Comparison of ENCODE assay signal across 19 cellular contexts in genomic region chr5:174292348-174292747, GRCh38.
"Had no signal": no experiment of that assay in that cellular context is flagged by ENCODE, and none has a peak within 500 bp of the region (broad histone marks: within the 10 kb centered on the region; RNA-seq: fewer than 3 reads in every experiment).

No MANE protein-coding gene starts in this region.

- H3K4me2 ChIP-seq: neural progenitor cell had no signal

- H3K36me3 Mint-ChIP-seq: activated naive CD4-positive, alpha-beta T cell treated with anti-CD3 and anti-CD28 coated beads, Interleukin-2, amount 10 ng/mL, durations not matched to agents 7 days and 5 days; immature natural killer cell; neural progenitor cell had no signal

- H3K27ac ChIP-seq: adrenal gland, esophagus squamous epithelium, neural progenitor cell, prostate gland, right atrium auricular region, upper lobe of right lung had no signal

- H3K27ac Mint-ChIP-seq: activated CD4-positive, alpha-beta T cell treated with anti-CD3 and anti-CD28 coated beads, Interleukin-2, amount 10 ng/mL, durations not matched to agents 7 days and 5 days; activated naive CD4-positive, alpha-beta T cell treated with anti-CD3 and anti-CD28 coated beads, Interleukin-2, amount 10 ng/mL, durations not matched to agents 7 days and 5 days; immature natural killer cell; naive thymus-derived CD4-positive, alpha-beta T cell; neural progenitor cell had no signal

- H3K9me3 Mint-ChIP-seq: activated CD4-positive, alpha-beta T cell treated with anti-CD3 and anti-CD28 coated beads, Interleukin-2, amount 10 ng/mL, durations not matched to agents 7 days and 5 days had no signal

- DNase-seq: activated CD4-positive, alpha-beta T cell treated with anti-CD3 and anti-CD28 coated beads, Interleukin-2, amount 10 ng/mL, durations not matched to agents 7 days and 5 days; activated CD8-positive, alpha-beta memory T cell treated with anti-CD3 and anti-CD28 coated beads, Interleukin-2, amount 50 U/mL, for 4 hours; activated effector memory CD4-positive, alpha-beta T cell treated with Interleukin-2 at 50 U/mL for 16 hours; activated naive CD4-positive, alpha-beta T cell treated with anti-CD3 and anti-CD28 coated beads, Interleukin-2, amount 10 ng/mL, durations not matched to agents 7 days and 5 days; activated T-cell treated with anti-CD3 and anti-CD28 coated beads, Interleukin-2, amount 50 U/mL, for 4 hours; adrenal gland; effector CD8-positive, alpha-beta T cell; esophagus squamous epithelium; immature natural killer cell; mesenchymal stem cell; naive thymus-derived CD4-positive, alpha-beta T cell; stimulated activated CD4-positive, alpha-beta T cell treated with anti-CD3 and anti-CD28 coated beads, Interleukin-12 subunit alpha, Interleukin-12 subunit beta, amount 100 ng/mL, for 4 hours; stimulated activated CD4-positive, alpha-beta T cell treated with anti-CD3 and anti-CD28 coated beads, Interleukin-1b, Interleukin-23, amount 100 ng/mL, for 48 hours; stimulated activated CD8-positive, alpha-beta memory T cell treated with anti-CD3 and anti-CD28 coated beads, Interleukin-4, amount 100 ng/mL, for 48 hours; stimulated activated naive CD4-positive, alpha-beta T cell; upper lobe of right lung had no signal

- H3K4me3 Mint-ChIP-seq: activated CD4-positive, alpha-beta T cell treated with anti-CD3 and anti-CD28 coated beads, Interleukin-2, amount 10 ng/mL, durations not matched to agents 7 days and 5 days; activated naive CD4-positive, alpha-beta T cell treated with anti-CD3 and anti-CD28 coated beads, Interleukin-2, amount 10 ng/mL, durations not matched to agents 7 days and 5 days; activated T-cell treated with anti-CD3 and anti-CD28 coated beads, Interleukin-2, amount 50 U/mL, for 4 hours; immature natural killer cell; naive thymus-derived CD4-positive, alpha-beta T cell; neural progenitor cell had no signal

- ATAC-seq: activated T-cell treated with anti-CD3 and anti-CD28 coated beads, Interleukin-2, amount 50 U/mL, for 4 hours; naive thymus-derived CD4-positive, alpha-beta T cell; upper lobe of right lung had no signal

- H3K9ac ChIP-seq: neural progenitor cell had no signal

- H2AFZ ChIP-seq: neural progenitor cell had no signal

- H3K9me3 ChIP-seq: adrenal gland, prostate gland, upper lobe of right lung had no signal

- H3K4me1 ChIP-seq: adrenal gland, esophagus squamous epithelium, neural progenitor cell, prostate gland, right atrium auricular region, upper lobe of right lung had no signal

- H3K36me3 ChIP-seq: adrenal gland, esophagus squamous epithelium, neural progenitor cell, prostate gland, right atrium auricular region, upper lobe of right lung had no signal

- H3K27me3 ChIP-seq: adrenal gland, esophagus squamous epithelium, neural progenitor cell, right atrium auricular region, upper lobe of right lung had no signal

- H3K4me1 Mint-ChIP-seq: activated CD4-positive, alpha-beta T cell treated with anti-CD3 and anti-CD28 coated beads, Interleukin-2, amount 10 ng/mL, durations not matched to agents 7 days and 5 days; activated naive CD4-positive, alpha-beta T cell treated with anti-CD3 and anti-CD28 coated beads, Interleukin-2, amount 10 ng/mL, durations not matched to agents 7 days and 5 days; immature natural killer cell; naive thymus-derived CD4-positive, alpha-beta T cell had no signal

- H3K4me3 ChIP-seq: adrenal gland, esophagus squamous epithelium, neural progenitor cell, prostate gland, right atrium auricular region, upper lobe of right lung had no signal

- H3K27me3 Mint-ChIP-seq: activated CD4-positive, alpha-beta T cell treated with anti-CD3 and anti-CD28 coated beads, Interleukin-2, amount 10 ng/mL, durations not matched to agents 7 days and 5 days; activated naive CD4-positive, alpha-beta T cell treated with anti-CD3 and anti-CD28 coated beads, Interleukin-2, amount 10 ng/mL, durations not matched to agents 7 days and 5 days had no signal
